ENCODE assay signal across 10 cellular contexts in genomic region chrX:153948847-153949819, GRCh38. TPM values are rescaled to one million over a fixed set of nuclear protein-coding genes. Genes with fewer than 3 reads are reported as not detected.
DNase-seq lines count a peak whose midpoint lies in the region; ATAC-seq and TF ChIP-seq lines count a peak whose summit lies in the region.
"Had no signal": no experiment of that assay in that cellular context is flagged by ENCODE, and none has a peak within 500 bp of the region (broad histone marks: within the 10 kb centered on the region; RNA-seq: fewer than 3 reads in every experiment).

No MANE protein-coding gene starts in this region.

- no peak overlapping the region for H3K4me3 Mint-ChIP-seq in T-helper 2 cell treated with Interferon-gamma antibody and Interleukin-4, amounts not matched to agents 5 μg/mL and 100 μg/mL, for 36 hours
- no peak overlapping the region for H3K4me3 Mint-ChIP-seq in WTC11

- H3K27me3 Mint-ChIP-seq in T-helper 2 cell treated with Interferon-gamma antibody and Interleukin-4, amounts not matched to agents 5 μg/mL and 100 μg/mL, for 36 hours (ENCODE audit: low read depth), result no peaks in the 10 kb centered on the region
- H3K27me3 Mint-ChIP-seq in WTC11 (ENCODE audit: low read depth), result no peaks in the 10 kb centered on the region

- no peaks in the 10 kb centered on the region for H3K27me3 ChIP-seq in layer of hippocampus (ENCODE audit: control insufficient read depth, insufficient read depth, low read length)

- H3K4me1 Mint-ChIP-seq in T-helper 2 cell treated with Interferon-gamma antibody and Interleukin-4, amounts not matched to agents 5 μg/mL and 100 μg/mL, for 36 hours (ENCODE audit: low read depth), result peaks cover 10% of the 10 kb centered on the region
- peaks cover 14% of the 10 kb centered on the region for H3K4me1 Mint-ChIP-seq in WTC11

- DNase-seq in T-helper 2 cell treated with Interferon-gamma antibody and Interleukin-4, amounts not matched to agents 5 μg/mL and 100 μg/mL, for 36 hours (ENCODE audit: low spot score), result no peak
- DNase-seq in T-helper 2 cell (no peak), WTC11 (ENCODE audit: low spot score) (no peak), iPS-NIHi7 (ENCODE audit: extremely low spot score) (no peak)
- DNase-seq in stimulated activated naive CD8-positive, alpha-beta T cell treated with anti-CD3 and anti-CD28 coated beads, Interleukin-15, Interleukin-2, amounts not matched to agents 100 U/mL and 50 U/mL, for 24 hours, result peak; percentile 16
- no peak for DNase-seq in stimulated activated naive CD4-positive, alpha-beta T cell treated with Interleukin-2 at 50 U/mL for 16 hours (lab: John Stamatoyannopoulos, UW)
- DNase-seq: NCI-H1105, SW 1271 had no signal

- H3K36me3 Mint-ChIP-seq in T-helper 2 cell treated with Interferon-gamma antibody and Interleukin-4, amounts not matched to agents 5 μg/mL and 100 μg/mL, for 36 hours (ENCODE audit: low read depth), result peaks cover 25% of the 10 kb centered on the region
- peaks cover 20% of the 10 kb centered on the region for H3K36me3 Mint-ChIP-seq in WTC11

- H3K27ac ChIP-seq in layer of hippocampus (ENCODE audit: low read depth, low read length), result peak overlapping the region; percentile 57

- peak overlapping the region; percentile 70 for H3K27ac Mint-ChIP-seq in T-helper 2 cell treated with Interferon-gamma antibody and Interleukin-4, amounts not matched to agents 5 μg/mL and 100 μg/mL, for 36 hours
- H3K27ac Mint-ChIP-seq in WTC11, result 0 out of 2 replicates have a peak overlapping the region, but pooled peaks have one; percentile 60

- H3K9me3 Mint-ChIP-seq in T-helper 2 cell treated with Interferon-gamma antibody and Interleukin-4, amounts not matched to agents 5 μg/mL and 100 μg/mL, for 36 hours, result no peaks in the 10 kb centered on the region
- no peaks in the 10 kb centered on the region for H3K9me3 Mint-ChIP-seq in WTC11

- POLR2A ChIA-PET in WTC11 (lab: Charles Lee), result interaction anchor here (0.8 to 1.0 kb wide), 2 partner anchors 14 to 22 kb away, joined by 3 to 5 read pairs; partner anchors contain the start of gene NAA10

- ATAC-seq in WTC11 (no peak), GM18907 (IDR thresholded peaks at IDR 0.05; ENCODE audit: unreplicated experiment) (no peak)
- no peak for ATAC-seq in stimulated activated naive CD8-positive, alpha-beta T cell treated with anti-CD3 and anti-CD28 coated beads, Interleukin-15, Interleukin-2, amounts not matched to agents 100 U/mL and 50 U/mL, for 24 hours

- CTCF ChIA-PET in WTC11 (lab: Charles Lee), result interaction anchor here (1.3 to 7.3 kb wide), 5 partner anchors 10 to 63 kb away, joined by 4 to 116 read pairs (median 7); partner anchors contain the start of genes ARHGAP4 and L1CAM

- TF ChIP-seq CTCF in WTC11 (IDR thresholded peaks at IDR 0.05), result no peak

TF ChIP-seq in WTC11, 78 proteins besides CTCF, POLR2A, EP300 and RAD21:
- TF ChIP-seq RELA (CRISPR knock-in tag; IDR thresholded peaks at IDR 0.05; ENCODE audit: borderline replicate concordance) (no peak), SMAD3 (CRISPR knock-in tag; IDR thresholded peaks at IDR 0.05; ENCODE audit: borderline replicate concordance) (no peak), FOXK1 (CRISPR knock-in tag; IDR thresholded peaks at IDR 0.05) (no peak), NR2C2 (CRISPR knock-in tag; IDR thresholded peaks at IDR 0.05) (no peak), ZNF396 (CRISPR knock-in tag; IDR thresholded peaks at IDR 0.05; ENCODE audit: borderline replicate concordance) (no peak)

RNA-seq across cellular contexts. Expression of gene RENBP, which starts 4.7 kb away (rescaled TPM):
- 14.0 to 18.6 TPM (median 16.2 TPM) in 3 replicates for total RNA-seq in WTC11 (2021)

RNA-seq across cellular contexts. Expression of gene NAA10, which starts 14.3 kb away (rescaled TPM):
- total RNA-seq in WTC11 (2021), result 97.1 to 107 TPM (median 101 TPM) in 3 replicates

RNA-seq across cellular contexts. Expression of gene HCFC1, which starts 22.5 kb away (rescaled TPM):
- 121 to 130 TPM (median 125 TPM) in 3 replicates for total RNA-seq in WTC11 (2021)

RNA-seq across cellular contexts. Expression of gene ARHGAP4, which starts 23.1 kb away (rescaled TPM):
- total RNA-seq in WTC11 (2021), result 52.1 to 66.9 TPM (median 65.3 TPM) in 3 replicates

RNA-seq across cellular contexts. Expression of gene TMEM187, which starts 23.4 kb away (rescaled TPM):
- total RNA-seq in WTC11 (2021), result 8.4 to 12.3 TPM (median 10.1 TPM) in 3 replicates
